8 cellular contexts compared by ENCODE assay signal in genomic region chr11:128522063-128522942, GRCh38.
DNase-seq lines count a peak whose midpoint lies in the region; ATAC-seq and TF ChIP-seq lines count a peak whose summit lies in the region.

No MANE protein-coding gene starts in this region.

- peak; percentile 84 for ATAC-seq in HG03442 (IDR thresholded peaks at IDR 0.05; ENCODE audit: unreplicated experiment)
- peak; percentile 77 for ATAC-seq in activated CD8-positive, alpha-beta T cell treated with anti-CD3 and anti-CD28 coated beads for 36 hours
- ATAC-seq in lower lobe of right lung = peak; percentile 98 to 99

- H3K27ac ChIP-seq in BLaER1 treated with 17β-estradiol and CSF1 and Interleukin-3, amounts not matched to agents 10 nM and 100 nM = peak overlapping the region; percentile 86 to 96 (median 93)
- no peak overlapping the region for H3K27ac ChIP-seq in ectodermal cell (ENCODE audit: insufficient read depth, low read depth, low read length, poor library complexity, severe bottlenecking)
- peak overlapping the region; percentile 95 for H3K27ac ChIP-seq in lower lobe of right lung

- H3K9me3 ChIP-seq in BLaER1 treated with 17β-estradiol and CSF1 and Interleukin-3, amounts not matched to agents 10 nM and 100 nM (replicated peaks in 1 of 11) = no peaks in the 10 kb centered on the region
- H3K9me3 ChIP-seq in ectodermal cell (ENCODE audit: control insufficient read depth, low read length) = no peaks in the 10 kb centered on the region
- H3K9me3 ChIP-seq in lower lobe of right lung = no peaks in the 10 kb centered on the region

- POLR2A ChIA-PET in activated CD8-positive, alpha-beta T cell treated with anti-CD3 and anti-CD28 coated beads for 36 hours (lab: Charles Lee) = interaction anchor here (0.6 to 28.0 kb wide), 47 partner anchors 12 to 237 kb away, joined by 3 to 661 read pairs (median 4); partner anchors contain the start of gene FLI1

- no peaks in the 10 kb centered on the region for H3K9me3 Mint-ChIP-seq in activated CD8-positive, alpha-beta T cell treated with anti-CD3 and anti-CD28 coated beads for 36 hours

- no peaks in the 10 kb centered on the region for H3K27me3 ChIP-seq in BLaER1 treated with 17β-estradiol and CSF1 and Interleukin-3, amounts not matched to agents 10 nM and 100 nM
- H3K27me3 ChIP-seq in ectodermal cell (ENCODE audit: control insufficient read depth, insufficient read depth, low read length, poor library complexity, severe bottlenecking) = peaks cover 99% of the 10 kb centered on the region
- no peaks in the 10 kb centered on the region for H3K27me3 ChIP-seq in lower lobe of right lung (ENCODE audit: low read depth)

- DNase-seq in GM19240 (ENCODE audit: insufficient read length, low spot score) = peak; percentile 69
- DNase-seq in NCI-H748 (lab: John Stamatoyannopoulos, UW; ENCODE audit: unreplicated experiment) = peak; percentile 93
- peak; percentile 92 for DNase-seq in activated CD8-positive, alpha-beta T cell treated with anti-CD3 and anti-CD28 coated beads for 36 hours
- peak; percentile 95 for DNase-seq in lower lobe of right lung
- peak; percentile 78 to 85 for DNase-seq in stimulated activated CD4-positive, alpha-beta T cell treated with anti-CD3 and anti-CD28 coated beads, Interleukin-4, amount 100 ng/mL, for 48 hours (ENCODE audit: low read depth in 2 of 2)

- H3K4me2 ChIP-seq in BLaER1 treated with 17β-estradiol and CSF1 and Interleukin-3, amounts not matched to agents 10 nM and 100 nM = peak overlapping the region; percentile 87 to 96 (median 94)

- TF ChIP-seq CTCF in activated CD8-positive, alpha-beta T cell treated with anti-CD3 and anti-CD28 coated beads for 36 hours (IDR thresholded peaks at IDR 0.05) = no peak
- no peak for TF ChIP-seq CTCF in lower lobe of right lung (IDR thresholded peaks at IDR 0.05)

- CTCF ChIA-PET in activated CD8-positive, alpha-beta T cell treated with anti-CD3 and anti-CD28 coated beads for 36 hours (lab: Charles Lee) = interaction anchor here (0.8 to 26.3 kb wide), 14 partner anchors 15 to 308 kb away, joined by 3 to 400 read pairs (median 4); no protein-coding TSS in a partner anchor

- H3K4me1 ChIP-seq in BLaER1 treated with 17β-estradiol and CSF1 and Interleukin-3, amounts not matched to agents 10 nM and 100 nM = peaks cover 46 to 63% (median 55%) of the 10 kb centered on the region in 10 experiments
- H3K4me1 ChIP-seq in ectodermal cell (ENCODE audit: control insufficient read depth, insufficient read depth, low read length) (no peaks in the 10 kb centered on the region), lower lobe of right lung (peaks cover 56% of the 10 kb centered on the region)

- H3K36me3 Mint-ChIP-seq in activated CD8-positive, alpha-beta T cell treated with anti-CD3 and anti-CD28 coated beads for 36 hours (ENCODE audit: low read depth) = peaks cover 46% of the 10 kb centered on the region

- peaks cover 0 to 24% (median 20%) of the 10 kb centered on the region in 11 experiments; a peak in 14 of 22 replicates for H3K36me3 ChIP-seq in BLaER1 treated with 17β-estradiol and CSF1 and Interleukin-3, amounts not matched to agents 10 nM and 100 nM
- H3K36me3 ChIP-seq in ectodermal cell (ENCODE audit: control insufficient read depth, insufficient read depth, low read length) (no peaks in the 10 kb centered on the region), lower lobe of right lung (no peaks in the 10 kb centered on the region)

- intact Hi-C loops in activated CD8-positive, alpha-beta T cell treated with anti-CD3 and anti-CD28 coated beads for 36 hours (cut with micrococcal nuclease) = loop anchor here (1.0 to 5.0 kb wide), 2 partner anchors 106 to 200 kb away; no protein-coding TSS in a partner anchor
- intact Hi-C loops in lower lobe of right lung (cut with DNase I) = no loop called here

- H3K9ac ChIP-seq in BLaER1 treated with 17β-estradiol and CSF1 and Interleukin-3, amounts not matched to agents 10 nM and 100 nM = peak overlapping the region; percentile 88 to 98 (median 95)

- H3K27ac Mint-ChIP-seq in activated CD8-positive, alpha-beta T cell treated with anti-CD3 and anti-CD28 coated beads for 36 hours = peak overlapping the region; percentile 96

- 1% methylated on average over 93 of the region's 93 CpGs for WGBS in ectodermal cell, 2 experiments

- no peaks in the 10 kb centered on the region for H3K27me3 Mint-ChIP-seq in activated CD8-positive, alpha-beta T cell treated with anti-CD3 and anti-CD28 coated beads for 36 hours

- peak overlapping the region; percentile 80 to 94 (median 89) for H3K4me3 ChIP-seq in BLaER1 treated with 17β-estradiol and CSF1 and Interleukin-3, amounts not matched to agents 10 nM and 100 nM
- H3K4me3 ChIP-seq in ectodermal cell (ENCODE audit: insufficient read depth, low read depth, low read length) (peak overlapping the region; percentile 44), lower lobe of right lung (peak overlapping the region; percentile 71)

- H4K20me1 ChIP-seq in BLaER1 treated with 17β-estradiol and CSF1 and Interleukin-3, amounts not matched to agents 10 nM and 100 nM = peaks cover 24 to 45% (median 34%) of the 10 kb centered on the region in 11 experiments; a peak in 21 of 22 replicates

- peak overlapping the region; percentile 95 for H3K4me3 Mint-ChIP-seq in activated CD8-positive, alpha-beta T cell treated with anti-CD3 and anti-CD28 coated beads for 36 hours

- H3K4me1 Mint-ChIP-seq in activated CD8-positive, alpha-beta T cell treated with anti-CD3 and anti-CD28 coated beads for 36 hours (ENCODE audit: low read depth) = peaks cover 37% of the 10 kb centered on the region
